ENCODE assay signal across 9 cellular contexts in the genomic region with DNA sequence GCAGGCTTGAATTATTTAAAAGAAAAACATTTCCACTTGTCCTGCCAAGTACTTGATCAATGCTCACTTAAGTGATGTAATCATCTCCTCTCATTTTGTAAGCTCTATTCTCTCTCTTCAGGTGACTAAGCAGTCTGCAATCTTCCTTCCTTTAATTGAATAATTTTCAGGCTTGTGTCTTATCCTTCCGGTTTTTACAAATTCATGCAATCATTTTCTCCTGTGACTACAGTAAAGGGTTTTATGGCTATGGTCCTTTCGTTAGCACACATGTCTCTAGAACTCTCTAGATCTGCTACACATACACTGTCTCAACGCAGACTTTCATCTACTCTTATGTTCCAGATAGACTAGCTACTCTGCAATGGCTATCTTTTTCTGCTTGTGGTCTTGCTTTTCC. TPM values are rescaled to one million over a fixed set of nuclear protein-coding genes. Genes with fewer than 3 reads are reported as not detected.
DNase-seq lines count a peak whose midpoint lies in the region; ATAC-seq and TF ChIP-seq lines count a peak whose summit lies in the region.
"Had no signal": no experiment of that assay in that cellular context is flagged by ENCODE, and none has a peak within 500 bp of the region (broad histone marks: within the 10 kb centered on the region; RNA-seq: fewer than 3 reads in every experiment).

No MANE protein-coding gene starts in this region.

- POLR2A ChIA-PET in Caco-2 (lab: Charles Lee) (interaction anchor here (0.6 kb wide), 1 partner anchor 276 kb away, joined by 4 read pairs; no protein-coding TSS in a partner anchor), WTC11 (lab: Charles Lee) (no interaction called here), GM10248 (lab: Yijun Ruan, JAX) (no interaction called here)

- H3K36me3 ChIP-seq in Caco-2 (ENCODE audit: control insufficient read depth, insufficient read depth, low read length) (no peaks in the 10 kb centered on the region), liver (ENCODE audit: control insufficient read depth in 4 of 4, insufficient read depth in 3 of 4, low read depth in 1 of 4, low read length in 3 of 4) (no peaks in the 10 kb centered on the region), brain microvascular endothelial cell (replicated peaks) (no peaks in the 10 kb centered on the region)

- no peak for ATAC-seq in WTC11
- no peak for ATAC-seq in HG02885 (IDR thresholded peaks at IDR 0.05; ENCODE audit: poor library complexity, unreplicated experiment)
- ATAC-seq: activated T-cell treated with anti-CD3 and anti-CD28 coated beads, Interleukin-2, amount 50 U/mL, for 4 hours had no signal

- TF ChIP-seq POLR2A in NB4 (IDR thresholded peaks at IDR 0.05; ENCODE audit: extremely low read depth, insufficient read length) (no peak), lower leg skin (IDR thresholded peaks at IDR 0.05) (no peak)

- H3K27me3 ChIP-seq in Caco-2 (replicated peaks; ENCODE audit: control insufficient read depth, insufficient read depth, low read length) (no peaks in the 10 kb centered on the region), liver (ENCODE audit: control insufficient read depth in 4 of 4, insufficient read depth in 4 of 4, low read length in 3 of 4) (no peaks in the 10 kb centered on the region), brain microvascular endothelial cell (replicated peaks) (no peaks in the 10 kb centered on the region)

- H3K36me3 Mint-ChIP-seq in Caco-2 (ENCODE audit: insufficient read depth, unreplicated experiment) (peaks cover 5% of the 10 kb centered on the region), WTC11 (no peaks in the 10 kb centered on the region)

- no peak overlapping the region for H3K4me3 ChIP-seq in Caco-2 (ENCODE audit: low read depth, low read length)
- no peak overlapping the region for H3K4me3 ChIP-seq in NB4 (ENCODE audit: low read depth, low read length)
- H3K4me3 ChIP-seq in liver (ENCODE audit: low read depth in 1 of 3, low read length in 3 of 3), result no peak overlapping the region
- H3K4me3 ChIP-seq in brain microvascular endothelial cell (ENCODE audit: low read depth, low read length), result no peak overlapping the region
- no peak overlapping the region for H3K4me3 ChIP-seq in lower leg skin (ENCODE audit: low read depth, poor library complexity, severe bottlenecking)

- no peaks in the 10 kb centered on the region for H3K27me3 Mint-ChIP-seq in Caco-2 (ENCODE audit: insufficient read depth, unreplicated experiment)
- no peaks in the 10 kb centered on the region for H3K27me3 Mint-ChIP-seq in WTC11 (ENCODE audit: low read depth)

- H3K27ac ChIP-seq in liver (ENCODE audit: low read depth in 1 of 2, low read length in 2 of 2), result peak overlapping the region; percentile 72 to 83
- H3K27ac ChIP-seq in brain microvascular endothelial cell, result no peak overlapping the region

- CTCF ChIA-PET in Caco-2 (lab: Charles Lee) (interaction anchor here (0.7 to 1.3 kb wide), 4 partner anchors 13 to 61 kb away, joined by 3 read pairs; a partner anchor contains a TSS), WTC11 (lab: Charles Lee) (interaction anchor here (0.6 to 2.9 kb wide), 6 partner anchors 20 to 62 kb away, joined by 3 to 20 read pairs (median 3); no protein-coding TSS in a partner anchor), GM10248 (lab: Yijun Ruan, JAX) (interaction anchor here (0.9 to 3.2 kb wide), 8 partner anchors 7 to 59 kb away, joined by 3 to 14 read pairs (median 5); no protein-coding TSS in a partner anchor)

- peak overlapping the region; percentile 48 for H3K27ac Mint-ChIP-seq in Caco-2 (ENCODE audit: unreplicated experiment)
- no peak overlapping the region; the same call in 1 of the 2 replicates for H3K27ac Mint-ChIP-seq in WTC11

- no peaks in the 10 kb centered on the region for H3K9me3 Mint-ChIP-seq in Caco-2 (ENCODE audit: unreplicated experiment)
- no peaks in the 10 kb centered on the region for H3K9me3 Mint-ChIP-seq in WTC11
- H3K9me3 Mint-ChIP-seq: activated T-cell treated with anti-CD3 and anti-CD28 coated beads, Interleukin-2, amount 50 U/mL, for 4 hours had no signal

- H3K9me3 ChIP-seq in Caco-2, result no peaks in the 10 kb centered on the region
- no peaks in the 10 kb centered on the region for H3K9me3 ChIP-seq in liver (ENCODE audit: control insufficient read depth in 4 of 4, low read length in 3 of 4)

- in situ Hi-C loops in brain microvascular endothelial cell (cut with HindIII; ENCODE audit: low pct_ligation_motif_present, low sequenced_read_pairs), result no loop called here

- H3K4me1 Mint-ChIP-seq in Caco-2 (ENCODE audit: low read depth, unreplicated experiment) (peaks cover 53% of the 10 kb centered on the region), WTC11 (peaks cover 5% of the 10 kb centered on the region)

- intact Hi-C loops in Caco-2 (cut with micrococcal nuclease; ENCODE audit: unreplicated experiment), result no loop called here
- intact Hi-C loops in lower leg skin (cut with DNase I; ENCODE audit: low total_unique reads), result no loop called here

- TF ChIP-seq RAD21 in liver (IDR thresholded peaks at IDR 0.05), result peak in 1 of 2 donors; percentile 22

- peak overlapping the region in 1 of 2 donors; percentile 1 for H3K9ac ChIP-seq in liver (ENCODE audit: low read depth in 1 of 2, low read length in 2 of 2)

- 13% methylated on average over 3 of the region's 3 CpGs for WGBS in liver
- WGBS in lower leg skin, 2 donors, result 24 to 32% methylated on average over 3 of the region's 3 CpGs

- TF ChIP-seq CTCF in Caco-2 (IDR thresholded peaks at IDR 0.05; ENCODE audit: insufficient read depth in 1 of 2, low read depth in 1 of 2, low read length in 1 of 2, severe bottlenecking in 1 of 2, unreplicated experiment in 1 of 2) (no peak), NB4 (IDR thresholded peaks at IDR 0.05; ENCODE audit: low read depth, low read length) (no peak), WTC11 (IDR thresholded peaks at IDR 0.05) (no peak), liver (IDR thresholded peaks at IDR 0.05; ENCODE audit: low read depth, low read length, missing input control) (no peak), brain microvascular endothelial cell (IDR thresholded peaks at IDR 0.05; ENCODE audit: low read depth, low read length, missing control alignments) (no peak), GM10248 (IDR thresholded peaks at IDR 0.05; ENCODE audit: control extremely low read depth, extremely low read depth, low read depth, missing control alignments) (no peak), lower leg skin (IDR thresholded peaks at IDR 0.05) (no peak)

- DNase-seq in Caco-2 (no peak), NB4 (ENCODE audit: low read depth) (peak; percentile 84), WTC11 (ENCODE audit: low spot score) (no peak), brain microvascular endothelial cell (no peak), GM10248 (ENCODE audit: extremely low spot score) (no peak), lower leg skin (ENCODE audit: low spot score in 2 of 2) (no peak)
- DNase-seq: activated T-cell treated with anti-CD3 and anti-CD28 coated beads, Interleukin-2, amount 50 U/mL, for 4 hours had no signal

- H3K4me3 Mint-ChIP-seq in Caco-2 (ENCODE audit: unreplicated experiment) (no peak overlapping the region), WTC11 (no peak overlapping the region)
- H3K4me3 Mint-ChIP-seq: activated T-cell treated with anti-CD3 and anti-CD28 coated beads, Interleukin-2, amount 50 U/mL, for 4 hours had no signal

- H3K4me1 ChIP-seq in Caco-2 (peaks cover 50% of the 10 kb centered on the region), liver (ENCODE audit: control insufficient read depth in 4 of 4, insufficient read depth in 4 of 4, low read length in 3 of 4) (peaks cover 13 to 69% (median 47%) of the 10 kb centered on the region in 4 donors)

- BruUV-seq in Caco-2 (replicated peaks; lab: Mats Ljungman, UMichigan), result no TSS peak

TF ChIP-seq in WTC11, 78 proteins besides CTCF, POLR2A, EP300 and RAD21 (continues in another document):
- peak; percentile 90 for TF ChIP-seq GABPB1 (CRISPR knock-in tag; IDR thresholded peaks at IDR 0.05)
- no peak for TF ChIP-seq NFE2L1 (CRISPR knock-in tag; IDR thresholded peaks at IDR 0.05)

TF ChIP-seq in liver, 16 proteins besides CTCF, POLR2A, EP300 and RAD21 (continues in another document):
- TF ChIP-seq, protein P1, sequence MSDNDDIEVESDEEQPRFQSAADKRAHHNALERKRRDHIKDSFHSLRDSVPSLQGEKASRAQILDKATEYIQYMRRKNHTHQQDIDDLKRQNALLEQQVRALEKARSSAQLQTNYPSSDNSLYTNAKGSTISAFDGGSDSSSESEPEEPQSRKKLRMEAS (IDR thresholded peaks at IDR 0.05), result peak; percentile 15
- no peak for TF ChIP-seq GABPA (IDR thresholded peaks at IDR 0.05 in 1 of 2, conservative IDR thresholded peaks at IDR 0.05 in 1 of 2)
- no peak for TF ChIP-seq SP1 (IDR thresholded peaks at IDR 0.05)
- TF ChIP-seq NR2F2 (IDR thresholded peaks at IDR 0.05), result no peak
- TF ChIP-seq HNF4A (conservative IDR thresholded peaks at IDR 0.05), result peak in 1 of 2 donors; percentile 49
- TF ChIP-seq, protein P2, sequence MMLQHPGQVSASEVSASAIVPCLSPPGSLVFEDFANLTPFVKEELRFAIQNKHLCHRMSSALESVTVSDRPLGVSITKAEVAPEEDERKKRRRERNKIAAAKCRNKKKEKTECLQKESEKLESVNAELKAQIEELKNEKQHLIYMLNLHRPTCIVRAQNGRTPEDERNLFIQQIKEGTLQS (IDR thresholded peaks at IDR 0.05), result peak; percentile 45
- no peak for TF ChIP-seq FOXA2 (IDR thresholded peaks at IDR 0.05)
- TF ChIP-seq EGR1 (IDR thresholded peaks at IDR 0.05; ENCODE audit: low read depth in 2 of 2), result peak in 1 of 2 donors; percentile 67
- peak; percentile 9 to 56 for TF ChIP-seq RXRA (IDR thresholded peaks at IDR 0.05)
- TF ChIP-seq HNF4G (IDR thresholded peaks at IDR 0.05), result no peak

RNA-seq across cellular contexts. Expression of a gene that starts 12.5 kb away (rescaled TPM):
- total RNA-seq in Caco-2 (2022) (5.6 and 6.7 TPM in 2 replicates), WTC11 (2021) (0.09 to 0.18 TPM (median 0.09 TPM) in 3 replicates), liver (10 to 100 TPM in 1 of 2 donors, 1 to 10 TPM in 1; 7.1 to 67.6 TPM), lower leg skin (1 to 10 TPM in 3 of 4 donors, under 1 TPM in 1; 0.99 to 2.1 (median 1.9) TPM)
- polyA plus RNA-seq in liver, result 100 to 1,000 TPM in 1 of 2 donors, 10 to 100 TPM in 1; 50.0 to 115 TPM

RNA-seq across cellular contexts. Expression of a gene that starts 55.2 kb away (rescaled TPM):
- total RNA-seq in Caco-2 (2022) (4.0 and 4.9 TPM in 2 replicates), WTC11 (2021) (7.0 to 8.1 TPM (median 7.6 TPM) in 3 replicates), liver (1 to 10 TPM; 4.4 to 5.4 TPM), lower leg skin (1 to 10 TPM in 2 of 4 donors, under 1 TPM in 2; 0.39 to 8.4 (median 1.3) TPM)
- 1 to 10 TPM; 3.4 to 3.5 TPM for polyA plus RNA-seq in liver
